In genomic region chr14:102929349-102930137, GRCh38 we compare ENCODE assay signal across 10 cellular contexts. TPM values are rescaled to one million over a fixed set of nuclear protein-coding genes. Genes with fewer than 3 reads are reported as not detected.
DNase-seq lines count a peak whose midpoint lies in the region; ATAC-seq and TF ChIP-seq lines count a peak whose summit lies in the region.
"Had no signal": no experiment of that assay in that cellular context is flagged by ENCODE, and none has a peak within 500 bp of the region (broad histone marks: within the 10 kb centered on the region; RNA-seq: fewer than 3 reads in every experiment).

No MANE protein-coding gene starts in this region.

- H2BK5ac ChIP-seq in mesendoderm (ENCODE audit: low read length), result no peak overlapping the region

- H3K9me3 ChIP-seq in aorta (ENCODE audit: control insufficient read depth, low read length), result no peaks in the 10 kb centered on the region

- H4K5ac ChIP-seq in mesendoderm (ENCODE audit: low read length), result no peak overlapping the region

- no peaks in the 10 kb centered on the region for H3K9me3 Mint-ChIP-seq in IgD-negative memory B cell
- H3K9me3 Mint-ChIP-seq in stimulated activated naive B cell treated with anti-CD40 and anti-IgM and Interleukin-4, amounts not matched to agents 10 μg/mL and 1 μg/mL and 100 μg/mL, for 72 hours, result no peaks in the 10 kb centered on the region
- H3K9me3 Mint-ChIP-seq in progenitor cell of endocrine pancreas (ENCODE audit: low read depth), result no peaks in the 10 kb centered on the region
- H3K9me3 Mint-ChIP-seq: neural crest cell had no signal

- H3K27me3 Mint-ChIP-seq in IgD-negative memory B cell (peaks cover 2% of the 10 kb centered on the region), progenitor cell of endocrine pancreas (peaks cover 21% of the 10 kb centered on the region)
- H3K27me3 Mint-ChIP-seq in stimulated activated naive B cell treated with anti-CD40 and anti-IgM and Interleukin-4, amounts not matched to agents 10 μg/mL and 1 μg/mL and 100 μg/mL, for 72 hours, result peaks cover 19 to 29% of the 10 kb centered on the region in 2 donors

- no peak overlapping the region for H2AK5ac ChIP-seq in mesendoderm (ENCODE audit: low read length)

- peaks cover 1% of the 10 kb centered on the region for H3K36me3 Mint-ChIP-seq in IgD-negative memory B cell
- peaks cover 11% of the 10 kb centered on the region in 2 donors for H3K36me3 Mint-ChIP-seq in stimulated activated naive B cell treated with anti-CD40 and anti-IgM and Interleukin-4, amounts not matched to agents 10 μg/mL and 1 μg/mL and 100 μg/mL, for 72 hours
- peaks cover 5% of the 10 kb centered on the region for H3K36me3 Mint-ChIP-seq in progenitor cell of endocrine pancreas (ENCODE audit: insufficient read depth)

- no peak overlapping the region for H2BK15ac ChIP-seq in mesendoderm (replicated peaks; ENCODE audit: low read depth)

- no peak overlapping the region for H3K27ac ChIP-seq in dorsolateral prefrontal cortex
- no peak overlapping the region for H3K27ac ChIP-seq in mesendoderm (ENCODE audit: low read depth, low read length)
- H3K27ac ChIP-seq in aorta (ENCODE audit: low read depth in 1 of 2, low read length in 2 of 2), result no peak overlapping the region
- H3K27ac ChIP-seq: epithelial cell of prostate had no signal

- H3K36me3 ChIP-seq in mesendoderm (ENCODE audit: control insufficient read depth, insufficient read depth, low read length) (peaks cover 2% of the 10 kb centered on the region), aorta (ENCODE audit: control insufficient read depth in 1 of 2, insufficient read depth in 2 of 2, low read length in 1 of 2) (peaks cover 0 to 2% of the 10 kb centered on the region in 2 donors)

- peaks cover 4 to 10% (median 8%) of the 10 kb centered on the region in 3 donors for H3K4me1 Mint-ChIP-seq in IgD-negative memory B cell
- peaks cover 15% of the 10 kb centered on the region in 2 donors for H3K4me1 Mint-ChIP-seq in stimulated activated naive B cell treated with anti-CD40 and anti-IgM and Interleukin-4, amounts not matched to agents 10 μg/mL and 1 μg/mL and 100 μg/mL, for 72 hours
- peaks cover 2% of the 10 kb centered on the region for H3K4me1 Mint-ChIP-seq in progenitor cell of endocrine pancreas (ENCODE audit: low read depth)

- H3K4me2 ChIP-seq in mesendoderm (ENCODE audit: low read length), result peak overlapping the region; percentile 99

- H2BK120ac ChIP-seq in mesendoderm (ENCODE audit: low read depth, low read length), result no peak overlapping the region

- H3K4ac ChIP-seq in mesendoderm (ENCODE audit: low read depth, low read length), result no peak overlapping the region

- H3K79me2 ChIP-seq in mesendoderm (ENCODE audit: control insufficient read depth, insufficient read depth, low read length), result no peaks in the 10 kb centered on the region

- peak overlapping the region; percentile 67 for H3K56ac ChIP-seq in mesendoderm (ENCODE audit: low read length)

- H4K8ac ChIP-seq in mesendoderm (ENCODE audit: low read depth, low read length), result no peak overlapping the region

- H3K9ac ChIP-seq in mesendoderm (ENCODE audit: low read length), result peak overlapping the region; percentile 3

- intact Hi-C loops in dorsolateral prefrontal cortex (cut with DNase I), result no loop called here
- intact Hi-C loops in aorta (cut with DNase I), result loop anchor here in 1 of 2 donors (10.0 kb wide), 1 partner anchor 405 kb away; no protein-coding TSS in a partner anchor

- no peak for TF ChIP-seq CTCF in dorsolateral prefrontal cortex (IDR thresholded peaks at IDR 0.05 in 54 of 56, conservative IDR thresholded peaks at IDR 0.05 in 2 of 56; ENCODE audit: low read depth in 1 of 56, partially characterized antibody in 56 of 56)
- TF ChIP-seq CTCF in progenitor cell of endocrine pancreas (IDR thresholded peaks at IDR 0.05; ENCODE audit: unreplicated experiment), result no peak

- no peaks in the 10 kb centered on the region for H3K79me1 ChIP-seq in mesendoderm (ENCODE audit: low read length)

- peak overlapping the region in 3 of 4 donors; percentile 70 to 84 (median 76) for H3K4me3 Mint-ChIP-seq in IgD-negative memory B cell
- H3K4me3 Mint-ChIP-seq in stimulated activated naive B cell treated with anti-CD40 and anti-IgM and Interleukin-4, amounts not matched to agents 10 μg/mL and 1 μg/mL and 100 μg/mL, for 72 hours, result peak overlapping the region; percentile 46 to 62
- H3K4me3 Mint-ChIP-seq in progenitor cell of endocrine pancreas (ENCODE audit: low read depth), result no peak overlapping the region

- ATAC-seq in stimulated activated naive B cell treated with anti-CD40 and anti-IgM and Interleukin-4, amounts not matched to agents 10 μg/mL and 1 μg/mL and 100 μg/mL, for 72 hours (replicated peaks), result no peak
- no peak for ATAC-seq in GM21423 (IDR thresholded peaks at IDR 0.05; ENCODE audit: unreplicated experiment)
- no peak for ATAC-seq in aorta (ENCODE audit: low FRiP score)

- H3K27me3 ChIP-seq in dorsolateral prefrontal cortex (peaks cover 0 to 60% (median 42%) of the 10 kb centered on the region in 45 donors), mesendoderm (ENCODE audit: insufficient read depth, low read length, poor library complexity) (peaks cover 11% of the 10 kb centered on the region), aorta (ENCODE audit: control insufficient read depth in 1 of 2, insufficient read depth in 2 of 2, low read length in 1 of 2) (no peaks in the 10 kb centered on the region)

- H3K27ac Mint-ChIP-seq in IgD-negative memory B cell (no peak overlapping the region), progenitor cell of endocrine pancreas (no peak overlapping the region)
- H3K27ac Mint-ChIP-seq in stimulated activated naive B cell treated with anti-CD40 and anti-IgM and Interleukin-4, amounts not matched to agents 10 μg/mL and 1 μg/mL and 100 μg/mL, for 72 hours, result no peak overlapping the region

- peaks cover 2% of the 10 kb centered on the region for H3K4me1 ChIP-seq in mesendoderm (ENCODE audit: control insufficient read depth, low read depth, low read length)
- no peaks in the 10 kb centered on the region for H3K4me1 ChIP-seq in aorta (ENCODE audit: control insufficient read depth in 1 of 2, insufficient read depth in 2 of 2, low read length in 2 of 2)

- H3K23ac ChIP-seq in mesendoderm (ENCODE audit: low read length), result no peak overlapping the region

- no peak overlapping the region for H3K18ac ChIP-seq in mesendoderm (ENCODE audit: low read length)

- no CpG with 5 or more reads among the region's 77 CpGs for WGBS in mesendoderm (ENCODE audit: extremely low coverage, insufficient coverage, low lambda C conversion rate)
- 3% methylated on average over 72 to 77 of the region's 77 CpGs for WGBS in aorta, 2 donors

- peak overlapping the region in 57 of 59 donors; percentile 8 to 64 (median 36) for H3K4me3 ChIP-seq in dorsolateral prefrontal cortex
- no peak overlapping the region for H3K4me3 ChIP-seq in mesendoderm (ENCODE audit: low read length)
- no peak overlapping the region for H3K4me3 ChIP-seq in aorta (ENCODE audit: low read length in 2 of 2)

- DNase-seq in dorsolateral prefrontal cortex (no peak), mesendoderm (no peak), UCSD-AML1 (lab: John Stamatoyannopoulos, UW; ENCODE audit: unreplicated experiment) (no peak), progenitor cell of endocrine pancreas (ENCODE audit: low spot score, unreplicated experiment) (no peak), aorta (no peak)
- DNase-seq in stimulated activated naive B cell treated with anti-CD40 and anti-IgM and Interleukin-4, amounts not matched to agents 10 μg/mL and 1 μg/mL and 100 μg/mL, for 72 hours, result no peak

RNA-seq across cellular contexts. Expression of gene AMN, which starts 7.1 kb away (rescaled TPM):
- polyA plus RNA-seq in IgD-negative memory B cell, result 15.0 TPM
- 1 to 10 TPM in 21 of 120 experiments, under 1 TPM in 75, not detected in 24; 0.18 to 3.8 (median 0.56) TPM for total RNA-seq in dorsolateral prefrontal cortex
- 0.42 TPM for polyA plus RNA-seq in mesendoderm (2013, experiment 1 of 2)
- 0.27 TPM for polyA plus RNA-seq in mesendoderm (2013, experiment 2 of 2)
- 2.5 and 3.0 TPM in 2 replicates for total RNA-seq in progenitor cell of endocrine pancreas
- total RNA-seq in aorta, result under 1 TPM; 0.16 to 0.48 TPM
- 1 to 10 TPM in 1 of 2 donors, under 1 TPM in 1; 0.20 to 8.8 TPM for polyA plus RNA-seq in aorta

Comparison
In these comparisons a context has a peak if more than half of its experiments do, and no peak if none do; other contexts are left out.
1. H3K4me3 ChIP-seq: peak in dorsolateral prefrontal cortex (57 of 59); none in mesendoderm (single experiment) and aorta (0 of 2).